Comparison of ENCODE assay signal across 8 cellular contexts in the genomic region with DNA sequence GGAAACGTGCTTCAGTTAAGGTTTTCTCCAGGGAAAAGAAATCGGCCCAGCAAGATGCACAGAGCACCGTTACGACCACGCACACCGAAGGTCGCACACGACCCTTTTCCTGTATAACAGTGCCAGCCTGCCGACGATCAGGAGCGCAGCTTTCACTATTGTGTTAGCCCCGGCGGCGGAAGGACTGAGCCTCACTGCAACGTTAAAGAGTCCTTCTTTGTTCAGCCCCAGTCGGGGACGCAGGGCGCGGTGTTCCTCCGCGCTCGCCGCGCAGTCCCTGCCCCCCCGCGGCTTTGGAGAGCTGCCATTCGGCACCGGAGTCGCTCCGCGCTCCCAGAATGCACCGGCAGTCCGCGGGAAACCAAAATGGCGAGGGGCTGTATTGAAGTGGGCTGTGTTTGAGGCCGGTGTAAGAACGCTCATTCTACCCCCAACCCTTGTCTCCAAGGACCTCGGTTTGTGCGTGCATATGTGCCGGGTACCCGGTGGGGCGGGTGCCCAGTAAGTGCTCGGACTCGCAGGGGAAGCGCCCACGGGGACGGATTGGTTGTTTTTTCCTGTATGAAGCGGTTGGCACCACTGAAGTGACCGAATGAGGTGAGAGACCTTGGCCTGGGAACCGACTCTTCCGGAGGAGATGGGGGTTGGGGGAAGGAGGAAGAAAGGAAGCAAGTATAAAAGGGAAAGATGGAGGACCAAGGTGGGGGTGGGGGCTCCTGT. TPM values are rescaled to one million over a fixed set of nuclear protein-coding genes. Genes with fewer than 3 reads are reported as not detected.
DNase-seq lines count a peak whose midpoint lies in the region; ATAC-seq, FAIRE-seq and TF ChIP-seq lines count a peak whose summit lies in the region.

Gene MTF2, plus strand, starts transcription at position 349 of the 720 bp plus-strand sequence. Its CDS starts 244 bp downstream, at position 593.

- FAIRE-seq in GM12891 (lab: Jason Lieb, UNC): peak; percentile 97
- no peak for FAIRE-seq in pancreas (lab: Jason Lieb, UNC)

- H3K4me1 ChIP-seq in pancreas: peaks cover 3 to 15% (median 15%) of the 10 kb centered on the region in 3 donors
- H3K4me1 ChIP-seq in thyroid gland: peaks cover 10 to 17% of the 10 kb centered on the region in 2 donors

- H3K36me3 ChIP-seq in pancreas (no peaks in the 10 kb centered on the region), thyroid gland (no peaks in the 10 kb centered on the region)

- DNase-seq in GM12891 (ENCODE audit: insufficient read length, low spot score): peak; percentile 60
- peak; percentile 96 for DNase-seq in NCI-H1436 (lab: John Stamatoyannopoulos, UW)
- DNase-seq in SW480 (ENCODE audit: low spot score): peak; percentile 93
- peak; percentile 88 for DNase-seq in activated naive CD8-positive, alpha-beta T cell treated with anti-CD3 and anti-CD28 coated beads, Interleukin-2, amount 50 U/mL, for 16 hours (ENCODE audit: low read depth, low spot score)
- DNase-seq in Right ventricle myocardium superior: peak; percentile 97
- peak; percentile 95 to 98 (median 98) for DNase-seq in pancreas
- peak; percentile 94 to 96 for DNase-seq in thyroid gland

- intact Hi-C loops in Right ventricle myocardium superior (cut with DNase I) (no loop called here), pancreas (cut with DNase I) (no loop called here), thyroid gland (cut with DNase I) (no loop called here)

- H3K27me3 ChIP-seq in pancreas (no peaks in the 10 kb centered on the region), thyroid gland (no peaks in the 10 kb centered on the region)

- TF ChIP-seq CTCF in pancreas (IDR thresholded peaks at IDR 0.05): no peak
- peak in 1 of 6 experiments; percentile 11 for TF ChIP-seq CTCF in thyroid gland (IDR thresholded peaks at IDR 0.05)

- H3K4me3 ChIP-seq in pancreas (peak within 1 kb of the TSS; percentile 58 to 81 (median 67)), thyroid gland (replicated peaks in 1 of 3) (peak within 1 kb of the TSS; percentile 85 to 95 (median 91))

- ATAC-seq in HG02798 (IDR thresholded peaks at IDR 0.05; ENCODE audit: poor library complexity, unreplicated experiment) (peak; percentile 89), Right ventricle myocardium superior (ENCODE audit: poor library complexity) (peak; percentile 98), pancreas (peak; percentile 94 to 98 (median 96))

- H3K27ac ChIP-seq in pancreas (peak within 1 kb of the TSS; percentile 51 to 89 (median 74)), thyroid gland (peak within 1 kb of the TSS; percentile 76 to 87 (median 81))

- no peaks in the 10 kb centered on the region for H3K9me3 ChIP-seq in pancreas
- H3K9me3 ChIP-seq in thyroid gland: no peaks in the 10 kb centered on the region

- TF ChIP-seq POLR2A in GM12891 (IDR thresholded peaks at IDR 0.05; ENCODE audit: low read depth, low read length): peak; percentile 98
- TF ChIP-seq POLR2A in thyroid gland (IDR thresholded peaks at IDR 0.05): peak; percentile 44 to 95

- 0% methylated on average over 51 of the region's 51 CpGs for WGBS in pancreas, 2 donors
- WGBS in thyroid gland, 2 donors: 0 to 1% methylated on average over 37 to 49 of the region's 51 CpGs

TF ChIP-seq in GM12891, 5 proteins besides CTCF, POLR2A, EP300 and RAD21:
- TF ChIP-seq SPI1 (IDR thresholded peaks at IDR 0.05; ENCODE audit: low read depth, low read length): 0 out of 2 replicates have a peak, but pooled peaks have one; percentile 7
- TF ChIP-seq PAX5 (IDR thresholded peaks at IDR 0.05; ENCODE audit: insufficient read depth, low read length, severe bottlenecking): peak; percentile 36
- TF ChIP-seq TAF1 (IDR thresholded peaks at IDR 0.05; ENCODE audit: low read depth, low read length): peak; percentile 100
- TF ChIP-seq POU2F2 (IDR thresholded peaks at IDR 0.05; ENCODE audit: low read depth, low read length): peak; percentile 97
- peak; percentile 99 for TF ChIP-seq POLR2AphosphoS5 (IDR thresholded peaks at IDR 0.05; ENCODE audit: low read depth, low read length)

RNA-seq across cellular contexts. Expression of gene MTF2, which starts in this region (rescaled TPM):
- polyA plus RNA-seq in GM12891 (2012; ENCODE audit: low read depth, missing spikeins): 26.1 TPM
- total RNA-seq in Right ventricle myocardium superior (8.1 TPM), pancreas (10 to 100 TPM in 2 of 6 donors, 1 to 10 TPM in 4; 6.5 to 16.2 (median 8.7) TPM), thyroid gland (10 to 100 TPM; 29.2 to 59.8 (median 35.0) TPM)
- polyA plus RNA-seq in pancreas: 10 to 100 TPM in 1 of 2 donors, 1 to 10 TPM in 1; 6.5 to 10.1 TPM

Comparison
In these comparisons a context has a peak if more than half of its experiments do, and no peak if none do; other contexts are left out.
1. Peak in every context shown above with its lines: DNase-seq, ATAC-seq, H3K4me3 ChIP-seq and H3K27ac ChIP-seq.